ENCODE assay signal across 17 cellular contexts in genomic region chr5:86625148-86625547, GRCh38. TPM values are rescaled to one million over a fixed set of nuclear protein-coding genes. Genes with fewer than 3 reads are reported as not detected.
DNase-seq lines count a peak whose midpoint lies in the region; ATAC-seq and TF ChIP-seq lines count a peak whose summit lies in the region.
"Had no signal": no experiment of that assay in that cellular context is flagged by ENCODE, and none has a peak within 500 bp of the region (broad histone marks: within the 10 kb centered on the region; RNA-seq: fewer than 3 reads in every experiment).

No MANE protein-coding gene starts in this region.

- H3K4me1 ChIP-seq in OCI-LY3 (ENCODE audit: low read length) (peaks cover 14% of the 10 kb centered on the region), vagina (no peaks in the 10 kb centered on the region)
- H3K4me1 ChIP-seq: BLaER1 had no signal

- H3K27ac ChIP-seq in OCI-LY3 (ENCODE audit: low read length) (no peak overlapping the region), vagina (no peak overlapping the region)
- H3K27ac ChIP-seq: BLaER1, GM23248 had no signal

- DNase-seq in stimulated activated CD4-positive, alpha-beta T cell treated with anti-CD3 and anti-CD28 coated beads, Interleukin-1b, Interleukin-23, amount 100 ng/mL, for 48 hours = no peak
- DNase-seq in vagina (ENCODE audit: extremely low spot score in 2 of 2) = no peak
- DNase-seq: 8988T, AML-193, DMS53, GF-D8, GM23248, IMR-90, Kasumi-1, KBM-7 had no signal

- no peak for TF ChIP-seq POLR2A in vagina (IDR thresholded peaks at IDR 0.05)

- no peak overlapping the region for H2AFZ ChIP-seq in OCI-LY3 (ENCODE audit: low read depth, low read length)
- H2AFZ ChIP-seq: GM23248 had no signal

- H3K4me2 ChIP-seq in OCI-LY3 (ENCODE audit: low read length) = peak overlapping the region; percentile 55
- H3K4me2 ChIP-seq: BLaER1 had no signal

- H4K20me1 ChIP-seq in OCI-LY3 (ENCODE audit: insufficient read depth, low read length) = no peaks in the 10 kb centered on the region

- H3K9me3 ChIP-seq in OCI-LY3 (ENCODE audit: insufficient read depth, low read length) (no peaks in the 10 kb centered on the region), vagina (no peaks in the 10 kb centered on the region)
- H3K9me3 ChIP-seq: BLaER1 had no signal

- no peak overlapping the region for H3K9ac ChIP-seq in OCI-LY3 (ENCODE audit: low read length)
- H3K9ac ChIP-seq: BLaER1, GM23248 had no signal

- intact Hi-C loops in vagina (cut with DNase I) = no loop called here

- H3K79me2 ChIP-seq in OCI-LY3 (ENCODE audit: low read length) = peaks cover 2% of the 10 kb centered on the region; the same call in 1 of the 2 replicates

- ATAC-seq in GM18511 (IDR thresholded peaks at IDR 0.05; ENCODE audit: unreplicated experiment) (peak; percentile 49), GM18907 (IDR thresholded peaks at IDR 0.05; ENCODE audit: unreplicated experiment) (peak; percentile 52), HG02571 (IDR thresholded peaks at IDR 0.05; ENCODE audit: unreplicated experiment) (peak; percentile 58), HG03571 (IDR thresholded peaks at IDR 0.05; ENCODE audit: unreplicated experiment) (no peak)
- ATAC-seq: HCT116 had no signal

- TF ChIP-seq CTCF in OCI-LY3 (IDR thresholded peaks at IDR 0.05; ENCODE audit: low read depth, low read length) (no peak), vagina (IDR thresholded peaks at IDR 0.05) (no peak)

- H3K27me3 ChIP-seq in OCI-LY3 (ENCODE audit: low read depth, low read length) = no peaks in the 10 kb centered on the region
- no peaks in the 10 kb centered on the region for H3K27me3 ChIP-seq in vagina
- H3K27me3 ChIP-seq: BLaER1 had no signal

- H3K36me3 ChIP-seq in OCI-LY3 (replicated peaks; ENCODE audit: low read depth, low read length) (peaks cover 22% of the 10 kb centered on the region), vagina (peaks cover 0 to 20% of the 10 kb centered on the region in 2 donors)

- H3K4me3 ChIP-seq in OCI-LY3 (ENCODE audit: low read length) (peak overlapping the region; percentile 26; the same call in 1 of the 2 replicates), vagina (no peak overlapping the region)
- H3K4me3 ChIP-seq: BLaER1, GM23248 had no signal

RNA-seq across cellular contexts. Expression of gene COX7C, which starts 7.4 kb away (rescaled TPM):
- total RNA-seq in vagina = 270 TPM
